Comparison of ENCODE assay signal across 8 cellular contexts in genomic region chr10:87863102-87863943, GRCh38. TPM values are rescaled to one million over a fixed set of nuclear protein-coding genes. Genes with fewer than 3 reads are reported as not detected.
A peak's percentile ranks its signal among the peaks of the same experiment; 100 is the strongest.
DNase-seq lines count a peak whose midpoint lies in the region; ATAC-seq and TF ChIP-seq lines count a peak whose summit lies in the region.

TSS of gene KLLN (minus strand) at chr10:87863533. CDS start at chr10:87862487, 1,046 bp downstream.
TSS of gene PTEN (plus strand) at chr10:87863625. CDS start at chr10:87864470, 845 bp downstream.

- DNase-seq in AG09309 (ENCODE audit: low read depth) (peak; percentile 84), NCI-H524 (lab: John Stamatoyannopoulos, UW) (peak; percentile 36 to 65), cortex of kidney (lab: John Stamatoyannopoulos, UW) (peak; percentile 80), left lung (peak; percentile 92 to 97)
- DNase-seq in activated CD4-positive, alpha-beta T cell treated with anti-CD3 and anti-CD28 coated beads, Interleukin-2, amount 50 U/mL, for 1 hour = peak; percentile 77
- peak; percentile 83 for DNase-seq in stimulated activated CD4-positive, alpha-beta T cell treated with anti-CD3 and anti-CD28 coated beads, Interleukin-1b, Interleukin-23, amount 100 ng/mL, for 48 hours

- H3K4me3 ChIP-seq in AG09309 (ENCODE audit: control insufficient read depth, low read depth, low read length) (peak within 1 kb of the TSS; percentile 95), left lung (peak within 1 kb of the TSS; percentile 76 to 81)

- H3K27me3 ChIP-seq in left lung = no peaks in the 10 kb centered on the region

- H3K9me3 ChIP-seq in left lung = no peaks in the 10 kb centered on the region

- peak within 1 kb of the TSS; percentile 97 to 99 for H3K27ac ChIP-seq in left lung

- intact Hi-C loops in left lung (cut with DNase I) = loop anchor here in 1 of 2 donors (5.0 to 10.0 kb wide), 2 partner anchors 524 to 691 kb away; no protein-coding TSS in a partner anchor

- H3K4me1 ChIP-seq in left lung = peaks cover 0 to 19% of the 10 kb centered on the region in 2 donors

- TF ChIP-seq CTCF in AG09309 (IDR thresholded peaks at IDR 0.05; ENCODE audit: control insufficient read depth, insufficient read depth, low read depth, low read length, missing control alignments) = no peak
- TF ChIP-seq CTCF in left lung (IDR thresholded peaks at IDR 0.05) = no peak

- ATAC-seq in GM19025 (IDR thresholded peaks at IDR 0.05; ENCODE audit: low read depth, unreplicated experiment) (peak; percentile 41), HG03378 (IDR thresholded peaks at IDR 0.05; ENCODE audit: unreplicated experiment) (peak; percentile 26), left lung (peak; percentile 72)

- H3K36me3 ChIP-seq in left lung = no peaks in the 10 kb centered on the region

RNA-seq across cellular contexts. Expression of gene KLLN, which starts in this region (rescaled TPM):
- total RNA-seq in left lung = under 1 TPM; 0.58 to 0.65 TPM

RNA-seq across cellular contexts. Expression of gene PTEN, which starts in this region (rescaled TPM):
- 100 to 1,000 TPM in 1 of 2 donors, 10 to 100 TPM in 1; 97.1 to 118 TPM for total RNA-seq in left lung

Comparison
In these comparisons a context has a peak if more than half of its experiments do, and no peak if none do; other contexts are left out.
1. Peak in every context shown above with its lines: DNase-seq, ATAC-seq, H3K4me3 ChIP-seq and H3K27ac ChIP-seq.